In genomic region chr1:74286414-74286813, GRCh38 we compare ENCODE assay signal across 10 cellular contexts. TPM values are rescaled to one million over a fixed set of nuclear protein-coding genes. Genes with fewer than 3 reads are reported as not detected.
"Had no signal": no experiment of that assay in that cellular context is flagged by ENCODE, and none has a peak within 500 bp of the region (broad histone marks: within the 10 kb centered on the region; RNA-seq: fewer than 3 reads in every experiment).

No MANE protein-coding gene starts in this region.

- H3K27me3 Mint-ChIP-seq: IgD-negative memory B cell had no signal

- DNase-seq: GM23248, GOT3, H9, HCEC 1CT, KBM-7 had no signal

- H3K4me1 Mint-ChIP-seq: IgD-negative memory B cell had no signal

- H3K4me3 Mint-ChIP-seq: H9, IgD-negative memory B cell had no signal

- H3K4me3 ChIP-seq: GM23248 had no signal

- H2AFZ ChIP-seq: GM23248 had no signal

- H3K4me2 ChIP-seq: KMS-11 had no signal

- H3K27ac ChIP-seq: GM23248, KMS-11 had no signal

- H3K9me3 Mint-ChIP-seq: H9 had no signal

- H3K9ac ChIP-seq: GM23248, KMS-11 had no signal

- FAIRE-seq: H54, HTR-8/SVneo had no signal

- H3K36me3 Mint-ChIP-seq: IgD-negative memory B cell had no signal

RNA-seq across cellular contexts. Expression of gene TNNI3K, which starts 51.2 kb away (rescaled TPM):
- total RNA-seq: GM23248, H9, HT-29 had no signal
- polyA plus RNA-seq: GM23248, IgD-negative memory B cell had no signal
